ENCODE assay signal across 17 cellular contexts in the genomic region with DNA sequence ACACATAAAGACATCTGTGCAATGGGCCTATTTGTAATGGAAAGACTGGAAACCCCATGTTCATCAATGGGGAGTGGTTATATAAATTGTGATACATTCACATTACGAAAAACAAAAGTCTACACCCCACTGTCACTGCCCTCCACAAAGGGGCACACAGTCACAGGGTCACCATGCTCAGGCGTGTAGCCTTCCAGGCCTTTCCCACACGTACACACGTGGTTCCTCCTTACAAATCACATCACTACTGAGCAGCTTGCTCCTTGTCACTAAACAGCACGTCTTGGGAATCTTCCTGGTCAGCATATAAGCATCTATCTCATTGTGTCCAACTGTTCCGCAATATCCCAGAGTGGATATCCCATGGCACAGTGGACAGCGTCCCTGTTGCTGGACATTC.
DNase-seq lines count a peak whose midpoint lies in the region; ATAC-seq and TF ChIP-seq lines count a peak whose summit lies in the region.
"Had no signal": no experiment of that assay in that cellular context is flagged by ENCODE, and none has a peak within 500 bp of the region (broad histone marks: within the 10 kb centered on the region; RNA-seq: fewer than 3 reads in every experiment).

No MANE protein-coding gene starts in this region.

- H3K79me2 ChIP-seq in osteoblast (ENCODE audit: insufficient read depth, low read length): no peaks in the 10 kb centered on the region

- peaks cover 31% of the 10 kb centered on the region for H3K4me1 ChIP-seq in osteoblast (ENCODE audit: insufficient read depth, low read length)

- H3K27me3 Mint-ChIP-seq in activated naive CD8-positive, alpha-beta T cell treated with anti-CD3 and anti-CD28 coated beads, Interleukin-2, amount 10 ng/mL, durations not matched to agents 7 days and 5 days: peaks cover 2% of the 10 kb centered on the region
- no peaks in the 10 kb centered on the region for H3K27me3 Mint-ChIP-seq in activated naive CD8-positive, alpha-beta T cell treated with anti-CD3 and anti-CD28 coated beads, Interleukin-2, amount 50 U/mL, for 24 hours
- no peaks in the 10 kb centered on the region for H3K27me3 Mint-ChIP-seq in WTC11 (ENCODE audit: low read depth)

- no peak overlapping the region for H3K27ac Mint-ChIP-seq in activated naive CD8-positive, alpha-beta T cell treated with anti-CD3 and anti-CD28 coated beads, Interleukin-2, amount 10 ng/mL, durations not matched to agents 7 days and 5 days
- H3K27ac Mint-ChIP-seq in activated naive CD8-positive, alpha-beta T cell treated with anti-CD3 and anti-CD28 coated beads, Interleukin-2, amount 50 U/mL, for 24 hours: no peak overlapping the region
- peak overlapping the region; percentile 52; the same call in 1 of the 2 replicates for H3K27ac Mint-ChIP-seq in WTC11
- H3K27ac Mint-ChIP-seq: CD8-positive, alpha-beta memory T cell had no signal

- H3K9me3 ChIP-seq in osteoblast (ENCODE audit: low read depth, low read length): no peaks in the 10 kb centered on the region
- H3K9me3 ChIP-seq: BLaER1, Caco-2 had no signal

- no peak for TF ChIP-seq CTCF in WTC11 (IDR thresholded peaks at IDR 0.05)
- no peak for TF ChIP-seq CTCF in osteoblast (IDR thresholded peaks at IDR 0.05; ENCODE audit: extremely low read depth, low read depth, low read length)

- CTCF ChIA-PET in WTC11 (lab: Charles Lee): interaction anchor here (4.9 kb wide), 1 partner anchor 13 kb away, joined by 98 read pairs; no protein-coding TSS in a partner anchor

- peak; percentile 6 for DNase-seq in activated naive CD8-positive, alpha-beta T cell treated with anti-CD3 and anti-CD28 coated beads, Interleukin-2, amount 10 ng/mL, durations not matched to agents 7 days and 5 days
- DNase-seq in activated naive CD8-positive, alpha-beta T cell treated with anti-CD3 and anti-CD28 coated beads, Interleukin-2, amount 50 U/mL, for 24 hours: no peak
- DNase-seq in WTC11 (ENCODE audit: low spot score): no peak
- DNase-seq in osteoblast (ENCODE audit: insufficient read length, low spot score, missing footprints): peak; percentile 57
- no peak for DNase-seq in effector CD4-positive, alpha-beta T cell
- no peak for DNase-seq in Right ventricle myocardium inferior (ENCODE audit: missing footprints)
- DNase-seq in LoVo (ENCODE audit: low spot score): no peak
- DNase-seq: AML-193; Caco-2; CD8-positive, alpha-beta memory T cell; DND-41; GF-D8; HCEC 1CT had no signal

- no peaks in the 10 kb centered on the region for H3K36me3 Mint-ChIP-seq in activated naive CD8-positive, alpha-beta T cell treated with anti-CD3 and anti-CD28 coated beads, Interleukin-2, amount 10 ng/mL, durations not matched to agents 7 days and 5 days
- H3K36me3 Mint-ChIP-seq in activated naive CD8-positive, alpha-beta T cell treated with anti-CD3 and anti-CD28 coated beads, Interleukin-2, amount 50 U/mL, for 24 hours (ENCODE audit: low read depth): no peaks in the 10 kb centered on the region
- H3K36me3 Mint-ChIP-seq in WTC11: no peaks in the 10 kb centered on the region
- H3K36me3 Mint-ChIP-seq: CD8-positive, alpha-beta memory T cell had no signal

- H3K4me3 ChIP-seq in osteoblast (ENCODE audit: insufficient read depth, low read length): no peak overlapping the region
- H3K4me3 ChIP-seq: BLaER1 had no signal

- peaks cover 4% of the 10 kb centered on the region for H3K4me1 Mint-ChIP-seq in activated naive CD8-positive, alpha-beta T cell treated with anti-CD3 and anti-CD28 coated beads, Interleukin-2, amount 10 ng/mL, durations not matched to agents 7 days and 5 days
- H3K4me1 Mint-ChIP-seq in activated naive CD8-positive, alpha-beta T cell treated with anti-CD3 and anti-CD28 coated beads, Interleukin-2, amount 50 U/mL, for 24 hours: peaks cover under 1% of the 10 kb centered on the region
- H3K4me1 Mint-ChIP-seq in WTC11: peaks cover 14% of the 10 kb centered on the region

- H3K36me3 ChIP-seq in osteoblast (ENCODE audit: insufficient read depth, low read length): no peaks in the 10 kb centered on the region
- H3K36me3 ChIP-seq: BLaER1 had no signal

- no peaks in the 10 kb centered on the region for H3K9me3 Mint-ChIP-seq in activated naive CD8-positive, alpha-beta T cell treated with anti-CD3 and anti-CD28 coated beads, Interleukin-2, amount 10 ng/mL, durations not matched to agents 7 days and 5 days
- no peaks in the 10 kb centered on the region for H3K9me3 Mint-ChIP-seq in activated naive CD8-positive, alpha-beta T cell treated with anti-CD3 and anti-CD28 coated beads, Interleukin-2, amount 50 U/mL, for 24 hours
- no peaks in the 10 kb centered on the region for H3K9me3 Mint-ChIP-seq in WTC11
- H3K9me3 Mint-ChIP-seq: CD8-positive, alpha-beta memory T cell had no signal

- no peak overlapping the region for H3K4me2 ChIP-seq in osteoblast (ENCODE audit: insufficient read depth, low read length)

- intact Hi-C loops in Right ventricle myocardium inferior (cut with DNase I): loop anchor here (5.0 to 10.0 kb wide), 3 partner anchors 110 to 648 kb away; no protein-coding TSS in a partner anchor

- no peak for TF ChIP-seq POLR2A in GM18505 (IDR thresholded peaks at IDR 0.05; ENCODE audit: borderline replicate concordance, extremely low read depth, insufficient read depth, insufficient read length)

- H2AFZ ChIP-seq in osteoblast (ENCODE audit: low read length): no peak overlapping the region

- H4K20me1 ChIP-seq in osteoblast (ENCODE audit: insufficient read depth, low read length): no peaks in the 10 kb centered on the region
- H4K20me1 ChIP-seq: BLaER1 had no signal

- no peak overlapping the region for H3K4me3 Mint-ChIP-seq in activated naive CD8-positive, alpha-beta T cell treated with anti-CD3 and anti-CD28 coated beads, Interleukin-2, amount 10 ng/mL, durations not matched to agents 7 days and 5 days
- no peak overlapping the region for H3K4me3 Mint-ChIP-seq in activated naive CD8-positive, alpha-beta T cell treated with anti-CD3 and anti-CD28 coated beads, Interleukin-2, amount 50 U/mL, for 24 hours
- H3K4me3 Mint-ChIP-seq in WTC11: no peak overlapping the region
- H3K4me3 Mint-ChIP-seq: CD8-positive, alpha-beta memory T cell had no signal

- no peak for ATAC-seq in activated naive CD8-positive, alpha-beta T cell treated with anti-CD3 and anti-CD28 coated beads, Interleukin-2, amount 10 ng/mL, durations not matched to agents 7 days and 5 days (ENCODE audit: low read depth)
- no peak for ATAC-seq in activated naive CD8-positive, alpha-beta T cell treated with anti-CD3 and anti-CD28 coated beads, Interleukin-2, amount 50 U/mL, for 24 hours
- ATAC-seq in WTC11 (no peak), Right ventricle myocardium inferior (no peak), GM18505 (IDR thresholded peaks at IDR 0.05; ENCODE audit: unreplicated experiment) (no peak)

- H3K27ac ChIP-seq in osteoblast (ENCODE audit: low read depth, low read length): no peak overlapping the region
- H3K27ac ChIP-seq: 22Rv1, BLaER1, HL-60 had no signal

- H3K27me3 ChIP-seq in osteoblast (ENCODE audit: insufficient read depth, low read length): no peaks in the 10 kb centered on the region
- H3K27me3 ChIP-seq: BLaER1 had no signal

- POLR2A ChIA-PET in activated naive CD8-positive, alpha-beta T cell treated with anti-CD3 and anti-CD28 coated beads, Interleukin-2, amount 10 ng/mL, durations not matched to agents 7 days and 5 days (lab: Charles Lee): no interaction called here
- POLR2A ChIA-PET in WTC11 (lab: Charles Lee): interaction anchor here (0.5 kb wide), 1 partner anchor 207 kb away, joined by 4 read pairs; no protein-coding TSS in a partner anchor

TF ChIP-seq in WTC11, 78 proteins besides CTCF, POLR2A, EP300 and RAD21 (continues in another document):
- TF ChIP-seq, protein P1, sequence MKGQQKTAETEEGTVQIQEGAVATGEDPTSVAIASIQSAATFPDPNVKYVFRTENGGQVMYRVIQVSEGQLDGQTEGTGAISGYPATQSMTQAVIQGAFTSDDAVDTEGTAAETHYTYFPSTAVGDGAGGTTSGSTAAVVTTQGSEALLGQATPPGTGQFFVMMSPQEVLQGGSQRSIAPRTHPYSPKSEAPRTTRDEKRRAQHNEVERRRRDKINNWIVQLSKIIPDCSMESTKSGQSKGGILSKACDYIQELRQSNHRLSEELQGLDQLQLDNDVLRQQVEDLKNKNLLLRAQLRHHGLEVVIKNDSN (CRISPR knock-in tag; IDR thresholded peaks at IDR 0.05): no peak
- TF ChIP-seq ELF4 (CRISPR knock-in tag; IDR thresholded peaks at IDR 0.05; ENCODE audit: low read depth): no peak
- TF ChIP-seq, protein P2, sequence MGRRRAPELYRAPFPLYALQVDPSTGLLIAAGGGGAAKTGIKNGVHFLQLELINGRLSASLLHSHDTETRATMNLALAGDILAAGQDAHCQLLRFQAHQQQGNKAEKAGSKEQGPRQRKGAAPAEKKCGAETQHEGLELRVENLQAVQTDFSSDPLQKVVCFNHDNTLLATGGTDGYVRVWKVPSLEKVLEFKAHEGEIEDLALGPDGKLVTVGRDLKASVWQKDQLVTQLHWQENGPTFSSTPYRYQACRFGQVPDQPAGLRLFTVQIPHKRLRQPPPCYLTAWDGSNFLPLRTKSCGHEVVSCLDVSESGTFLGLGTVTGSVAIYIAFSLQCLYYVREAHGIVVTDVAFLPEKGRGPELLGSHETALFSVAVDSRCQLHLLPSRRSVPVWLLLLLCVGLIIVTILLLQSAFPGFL (CRISPR knock-in tag; IDR thresholded peaks at IDR 0.05; ENCODE audit: borderline replicate concordance): no peak
- TF ChIP-seq, protein P3, sequence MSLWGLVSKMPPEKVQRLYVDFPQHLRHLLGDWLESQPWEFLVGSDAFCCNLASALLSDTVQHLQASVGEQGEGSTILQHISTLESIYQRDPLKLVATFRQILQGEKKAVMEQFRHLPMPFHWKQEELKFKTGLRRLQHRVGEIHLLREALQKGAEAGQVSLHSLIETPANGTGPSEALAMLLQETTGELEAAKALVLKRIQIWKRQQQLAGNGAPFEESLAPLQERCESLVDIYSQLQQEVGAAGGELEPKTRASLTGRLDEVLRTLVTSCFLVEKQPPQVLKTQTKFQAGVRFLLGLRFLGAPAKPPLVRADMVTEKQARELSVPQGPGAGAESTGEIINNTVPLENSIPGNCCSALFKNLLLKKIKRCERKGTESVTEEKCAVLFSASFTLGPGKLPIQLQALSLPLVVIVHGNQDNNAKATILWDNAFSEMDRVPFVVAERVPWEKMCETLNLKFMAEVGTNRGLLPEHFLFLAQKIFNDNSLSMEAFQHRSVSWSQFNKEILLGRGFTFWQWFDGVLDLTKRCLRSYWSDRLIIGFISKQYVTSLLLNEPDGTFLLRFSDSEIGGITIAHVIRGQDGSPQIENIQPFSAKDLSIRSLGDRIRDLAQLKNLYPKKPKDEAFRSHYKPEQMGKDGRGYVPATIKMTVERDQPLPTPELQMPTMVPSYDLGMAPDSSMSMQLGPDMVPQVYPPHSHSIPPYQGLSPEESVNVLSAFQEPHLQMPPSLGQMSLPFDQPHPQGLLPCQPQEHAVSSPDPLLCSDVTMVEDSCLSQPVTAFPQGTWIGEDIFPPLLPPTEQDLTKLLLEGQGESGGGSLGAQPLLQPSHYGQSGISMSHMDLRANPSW (CRISPR knock-in tag; conservative IDR thresholded peaks at IDR 0.05; ENCODE audit: low read depth): no peak
- TF ChIP-seq SMAD4 (CRISPR knock-in tag; IDR thresholded peaks at IDR 0.05): no peak

Comparison
In these comparisons a context has a peak if more than half of its experiments do, and no peak if none do; other contexts are left out.
1. DNase-seq: peak in activated naive CD8-positive, alpha-beta T cell treated with anti-CD3 and anti-CD28 coated beads, Interleukin-2, amount 10 ng/mL, durations not matched to agents 7 days and 5 days (single experiment) and osteoblast (single experiment); none in activated naive CD8-positive, alpha-beta T cell treated with anti-CD3 and anti-CD28 coated beads, Interleukin-2, amount 50 U/mL, for 24 hours (single experiment), WTC11 (single experiment), effector CD4-positive, alpha-beta T cell (single experiment), Right ventricle myocardium inferior (single experiment) and LoVo (single experiment).